Comparison of ENCODE assay signal across 6 cellular contexts in genomic region chr2:177380181-177380580, GRCh38.
"Had no signal": no experiment of that assay in that cellular context is flagged by ENCODE, and none has a peak within 500 bp of the region (broad histone marks: within the 10 kb centered on the region; RNA-seq: fewer than 3 reads in every experiment).

No MANE protein-coding gene starts in this region.

- ATAC-seq: GM23338, HepG2 had no signal

- H3K27me3 Mint-ChIP-seq: IgD-negative memory B cell had no signal

- H3K4me3 Mint-ChIP-seq: GM23338, H9, IgD-negative memory B cell had no signal

- DNase-seq: H9, HCEC 1CT had no signal

- H3K27ac Mint-ChIP-seq: GM23338, H9, IgD-negative memory B cell had no signal

- H3K9me3 Mint-ChIP-seq: GM23338, IgD-negative memory B cell had no signal

- H3K27ac ChIP-seq: HL-60 had no signal
